10 cellular contexts compared by ENCODE assay signal in the genomic region with DNA sequence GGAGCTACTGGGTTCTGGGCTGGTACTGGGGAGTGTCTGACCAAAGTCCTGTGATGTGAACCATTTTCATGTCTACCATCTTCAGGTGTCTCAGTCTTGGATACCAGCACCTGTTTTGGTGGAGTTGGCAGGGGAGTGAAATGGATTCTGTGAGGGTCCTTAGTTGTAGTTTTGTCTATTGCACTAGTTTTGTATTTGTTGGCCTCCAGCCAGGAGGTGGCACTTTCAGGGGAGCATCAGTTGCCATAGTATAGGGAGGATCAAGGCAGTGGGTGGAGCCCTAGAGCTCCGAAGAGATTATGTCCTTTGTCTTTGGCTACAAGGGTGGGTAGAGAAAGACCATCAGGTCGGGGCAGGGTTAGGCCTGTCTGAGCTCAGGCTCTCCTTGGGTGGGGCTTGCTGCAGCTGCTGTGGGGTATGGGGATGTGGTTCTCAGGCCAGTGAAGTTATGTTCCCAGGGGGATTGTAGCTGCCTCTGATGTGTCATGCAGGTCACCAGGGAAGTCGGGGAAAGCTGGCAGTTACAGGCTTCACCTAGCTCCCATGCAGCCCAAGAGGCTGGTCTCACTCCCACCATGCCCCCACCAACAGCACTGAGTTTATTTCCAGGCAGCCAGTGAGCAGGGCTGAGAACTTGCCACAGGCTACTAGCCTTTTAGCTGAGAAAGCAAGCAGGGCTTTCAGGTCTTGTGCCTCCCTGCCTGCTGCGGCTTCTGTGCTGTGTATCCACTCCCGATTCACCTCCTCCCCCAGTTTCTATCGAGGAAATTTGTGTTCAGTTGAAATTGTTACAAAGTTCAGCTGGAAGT.
DNase-seq lines count a peak whose midpoint lies in the region; ATAC-seq and TF ChIP-seq lines count a peak whose summit lies in the region.
"Had no signal": no experiment of that assay in that cellular context is flagged by ENCODE, and none has a peak within 500 bp of the region (broad histone marks: within the 10 kb centered on the region; RNA-seq: fewer than 3 reads in every experiment).

No MANE protein-coding gene starts in this region.

- H3K9me3 ChIP-seq in gastrocnemius medialis: no peaks in the 10 kb centered on the region

- H3K36me3 ChIP-seq in gastrocnemius medialis: no peaks in the 10 kb centered on the region

- no peak for TF ChIP-seq POLR2A in gastrocnemius medialis (IDR thresholded peaks at IDR 0.05)

- no peak overlapping the region for H3K4me3 ChIP-seq in gastrocnemius medialis

- H3K27ac Mint-ChIP-seq in CD14-positive monocyte: peak overlapping the region; percentile 68 to 91 (median 82)
- H3K27ac Mint-ChIP-seq in activated T-helper 17 cell treated with anti-CD3 and anti-CD28 coated beads, Interleukin-2, amount 50 U/mL, for 72 hours: peak overlapping the region; percentile 89

- peaks cover 32% of the 10 kb centered on the region for H3K4me1 Mint-ChIP-seq in CD14-positive monocyte
- H3K4me1 Mint-ChIP-seq in activated T-helper 17 cell treated with anti-CD3 and anti-CD28 coated beads, Interleukin-2, amount 50 U/mL, for 72 hours: peaks cover 23% of the 10 kb centered on the region

- no peak for DNase-seq in CD14-positive monocyte (ENCODE audit: low spot score)
- no peak for DNase-seq in caudate nucleus (lab: John Stamatoyannopoulos, UW)
- DNase-seq in NCI-H2107 treated with DMSO at 0.1 percent for 48 hours (lab: John Stamatoyannopoulos, UW; ENCODE audit: unreplicated experiment): no peak
- no peak for DNase-seq in gastrocnemius medialis
- DNase-seq in substantia nigra (lab: John Stamatoyannopoulos, UW): no peak
- DNase-seq: DMS79, NCI-H1436 treated with DMSO at 0.1 percent for 48 hours had no signal

- H3K4me3 Mint-ChIP-seq in CD14-positive monocyte: no peak overlapping the region
- peak overlapping the region; percentile 64 for H3K4me3 Mint-ChIP-seq in activated T-helper 17 cell treated with anti-CD3 and anti-CD28 coated beads, Interleukin-2, amount 50 U/mL, for 72 hours

- no peaks in the 10 kb centered on the region for H3K27me3 ChIP-seq in gastrocnemius medialis

- peaks cover 4 to 17% (median 8%) of the 10 kb centered on the region in 7 donors for H3K9me3 Mint-ChIP-seq in CD14-positive monocyte
- peaks cover 5% of the 10 kb centered on the region for H3K9me3 Mint-ChIP-seq in activated T-helper 17 cell treated with anti-CD3 and anti-CD28 coated beads, Interleukin-2, amount 50 U/mL, for 72 hours

- H3K27ac ChIP-seq in caudate nucleus (ENCODE audit: low read depth, low read length) (no peak overlapping the region), gastrocnemius medialis (no peak overlapping the region), substantia nigra (ENCODE audit: low read depth, low read length, poor library complexity, severe bottlenecking) (no peak overlapping the region)

- no peaks in the 10 kb centered on the region for H3K4me1 ChIP-seq in gastrocnemius medialis

- intact Hi-C loops in CD14-positive monocyte (cut with micrococcal nuclease): no loop called here
- intact Hi-C loops in gastrocnemius medialis (cut with DNase I; ENCODE audit: low total_unique reads): no loop called here

- H3K27me3 Mint-ChIP-seq in CD14-positive monocyte (ENCODE audit: low read depth in 3 of 3): peaks cover 0 to 2% (median 1%) of the 10 kb centered on the region in 3 donors
- peaks cover 12% of the 10 kb centered on the region for H3K27me3 Mint-ChIP-seq in activated T-helper 17 cell treated with anti-CD3 and anti-CD28 coated beads, Interleukin-2, amount 50 U/mL, for 72 hours

- ATAC-seq in GM19351 (IDR thresholded peaks at IDR 0.05; ENCODE audit: unreplicated experiment) (peak; percentile 44), HG03108 (IDR thresholded peaks at IDR 0.05; ENCODE audit: unreplicated experiment) (peak; percentile 44), gastrocnemius medialis (no peak)
- no peak for ATAC-seq in activated T-helper 17 cell treated with anti-CD3 and anti-CD28 coated beads, Interleukin-2, amount 50 U/mL, for 72 hours (replicated peaks)

- peaks cover 3% of the 10 kb centered on the region in 2 donors for H3K36me3 Mint-ChIP-seq in CD14-positive monocyte
- H3K36me3 Mint-ChIP-seq in activated T-helper 17 cell treated with anti-CD3 and anti-CD28 coated beads, Interleukin-2, amount 50 U/mL, for 72 hours (ENCODE audit: low read depth): no peaks in the 10 kb centered on the region

- in situ Hi-C loops in gastrocnemius medialis (cut with MboI; ENCODE audit: low sequenced_read_pairs in 4 of 4): no loop called here

- TF ChIP-seq CTCF in CD14-positive monocyte (IDR thresholded peaks at IDR 0.05): no peak
- no peak for TF ChIP-seq CTCF in gastrocnemius medialis (IDR thresholded peaks at IDR 0.05 in 4 of 5, conservative IDR thresholded peaks at IDR 0.05 in 1 of 5)

Comparison
In these comparisons a context has a peak if more than half of its experiments do, and no peak if none do; other contexts are left out.
1. ATAC-seq: peak in GM19351 (single experiment) and HG03108 (single experiment); none in activated T-helper 17 cell treated with anti-CD3 and anti-CD28 coated beads, Interleukin-2, amount 50 U/mL, for 72 hours (single experiment) and gastrocnemius medialis (0 of 2).